ENCODE assay signal across 14 cellular contexts in the genomic region with DNA sequence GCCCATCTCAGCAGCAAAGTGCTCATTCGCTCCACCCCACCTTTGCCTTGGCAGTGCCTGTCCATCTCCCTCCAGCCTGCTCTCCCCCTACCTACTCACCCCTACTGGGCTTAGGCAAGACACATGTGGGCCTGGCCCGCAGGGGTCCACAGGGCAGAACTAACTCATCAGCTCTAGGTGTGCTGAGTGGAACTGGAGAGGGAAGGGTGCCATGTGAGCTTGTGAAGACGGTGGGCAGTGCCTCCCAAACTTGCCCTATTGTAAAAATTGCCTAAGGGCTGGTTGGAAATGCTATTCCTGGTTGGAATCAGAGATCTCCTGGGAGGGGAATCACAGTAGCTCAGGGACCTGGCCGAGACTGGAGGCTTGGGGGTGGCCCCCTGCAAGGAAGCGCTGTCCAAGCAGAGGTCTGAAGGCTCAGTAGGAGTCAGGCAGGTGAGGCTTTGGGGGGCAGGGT. TPM values are rescaled to one million over a fixed set of nuclear protein-coding genes. Genes with fewer than 3 reads are reported as not detected.
DNase-seq lines count a peak whose midpoint lies in the region; ATAC-seq and TF ChIP-seq lines count a peak whose summit lies in the region.
"Had no signal": no experiment of that assay in that cellular context is flagged by ENCODE, and none has a peak within 500 bp of the region (broad histone marks: within the 10 kb centered on the region; RNA-seq: fewer than 3 reads in every experiment).

No MANE protein-coding gene starts in this region.

- no peak overlapping the region for H2BK5ac ChIP-seq in H9 (ENCODE audit: insufficient read length, low read length)

- peaks cover 0 to 4% of the 10 kb centered on the region in 2 donors for H3K36me3 Mint-ChIP-seq in CD4-positive, alpha-beta memory T cell
- H3K36me3 Mint-ChIP-seq in progenitor cell of endocrine pancreas (ENCODE audit: insufficient read depth) (no peaks in the 10 kb centered on the region), H9 (ENCODE audit: insufficient read depth in 1 of 3, low read depth in 3 of 3) (no peaks in the 10 kb centered on the region; a peak in 2 of 7 replicates)

- no peaks in the 10 kb centered on the region for H3K9me2 ChIP-seq in OCI-LY1 (ENCODE audit: low read depth, low read length)

- H3K9me3 Mint-ChIP-seq in CD4-positive, alpha-beta memory T cell = peaks cover 0 to 14% (median 4%) of the 10 kb centered on the region in 8 donors
- H3K9me3 Mint-ChIP-seq in progenitor cell of endocrine pancreas (ENCODE audit: low read depth) (no peaks in the 10 kb centered on the region), H9 (peaks cover 3% of the 10 kb centered on the region in 2 experiments; a peak in 2 of 5 replicates)

- H3K18ac ChIP-seq in H9 (ENCODE audit: insufficient read length, low read depth, low read length) = no peak overlapping the region

- no peaks in the 10 kb centered on the region for H3K79me2 ChIP-seq in OCI-LY1 (ENCODE audit: insufficient read depth, low read length)
- H3K79me2 ChIP-seq in mammary epithelial cell (ENCODE audit: insufficient read depth, low read length) = no peaks in the 10 kb centered on the region
- no peaks in the 10 kb centered on the region for H3K79me2 ChIP-seq in H9 (ENCODE audit: insufficient read depth, low read length)

- H3K23ac ChIP-seq in H9 (ENCODE audit: insufficient read length, low read depth, low read length) = no peak overlapping the region

- H3K4me1 Mint-ChIP-seq in CD4-positive, alpha-beta memory T cell = peaks cover 52 to 75% (median 59%) of the 10 kb centered on the region in 4 donors
- peaks cover 2% of the 10 kb centered on the region for H3K4me1 Mint-ChIP-seq in progenitor cell of endocrine pancreas (ENCODE audit: low read depth)
- H3K4me1 Mint-ChIP-seq in H9 = peaks cover 10 to 22% of the 10 kb centered on the region in 2 experiments

- BruUV-seq in mammary epithelial cell (replicated peaks; lab: Mats Ljungman, UMichigan) = no TSS peak

- no peaks in the 10 kb centered on the region for H3K79me1 ChIP-seq in H9 (ENCODE audit: insufficient read depth, low read depth, low read length, poor library complexity, severe bottlenecking)

- H4K20me1 ChIP-seq in OCI-LY1 (ENCODE audit: insufficient read depth, low read length) (no peaks in the 10 kb centered on the region), mammary epithelial cell (ENCODE audit: insufficient read depth, low read length) (no peaks in the 10 kb centered on the region), H9 (ENCODE audit: control insufficient read depth, insufficient read depth, insufficient read length) (no peaks in the 10 kb centered on the region)

- H3F3A ChIP-seq in OCI-LY1 (ENCODE audit: insufficient read depth, low read length) = no peaks in the 10 kb centered on the region

- H3K27ac Mint-ChIP-seq in CD4-positive, alpha-beta memory T cell = peak overlapping the region; percentile 78 to 100 (median 84)
- H3K27ac Mint-ChIP-seq in progenitor cell of endocrine pancreas = peak overlapping the region; percentile 62
- no peak overlapping the region; a peak in 1 of 7 replicates for H3K27ac Mint-ChIP-seq in H9

- H2BK15ac ChIP-seq in H9 (ENCODE audit: low read depth, low read length) = no peak overlapping the region

- peak overlapping the region; percentile 54 for H3K9ac ChIP-seq in OCI-LY1 (ENCODE audit: low read length)
- H3K9ac ChIP-seq in mammary epithelial cell (ENCODE audit: insufficient read depth, low read length) = no peak overlapping the region
- H3K9ac ChIP-seq in H9 (ENCODE audit: extremely low read depth, insufficient read length, low read length) = no peak overlapping the region

- H3T11ph ChIP-seq in H9 (ENCODE audit: low read length) = no peak overlapping the region

- no peak overlapping the region for H2BK20ac ChIP-seq in H9 (ENCODE audit: low read depth, low read length, poor library complexity, severe bottlenecking)

- no peak overlapping the region for H3K4me3 ChIP-seq in CD4-positive, alpha-beta memory T cell (ENCODE audit: low read length in 2 of 2)
- H3K4me3 ChIP-seq in OCI-LY1 (ENCODE audit: low read depth, low read length, poor library complexity, severe bottlenecking) (no peak overlapping the region), mammary epithelial cell (replicated peaks in 1 of 3; ENCODE audit: insufficient read depth in 1 of 3, low read depth in 2 of 3, low read length in 3 of 3) (no peak overlapping the region)
- H3K4me3 ChIP-seq: psoas muscle had no signal

- no peak overlapping the region for H3K14ac ChIP-seq in H9 (ENCODE audit: insufficient read depth, low read length)

- H3K27me3 ChIP-seq in CD4-positive, alpha-beta memory T cell (ENCODE audit: insufficient read depth, low read length) = no peaks in the 10 kb centered on the region
- H3K27me3 ChIP-seq in OCI-LY1 (ENCODE audit: insufficient read depth, low read length) (no peaks in the 10 kb centered on the region), mammary epithelial cell (ENCODE audit: insufficient read depth, low read length) (no peaks in the 10 kb centered on the region), H9 (ENCODE audit: insufficient read depth, low read length) (no peaks in the 10 kb centered on the region; the same call in 1 of the 2 replicates)

- CTCF ChIA-PET in CD4-positive, alpha-beta memory T cell (lab: Charles Lee; ENCODE audit: partially characterized antibody) = interaction anchor here (1.0 to 19.9 kb wide), 10 partner anchors 11 to 231 kb away, joined by 3 to 512 read pairs (median 52); a partner anchor contains a TSS
- CTCF ChIA-PET in mammary epithelial cell (lab: Charles Lee; ENCODE audit: low non-redundant PET) = interaction anchor here (0.6 kb wide), 1 partner anchor 8 kb away, joined by 4 read pairs; no protein-coding TSS in a partner anchor

- no peak overlapping the region for H4K8ac ChIP-seq in H9 (replicated peaks; ENCODE audit: insufficient read length, low read depth, low read length)

- H3K27me3 Mint-ChIP-seq in CD4-positive, alpha-beta memory T cell = peaks cover 0 to 2% of the 10 kb centered on the region in 2 donors
- H3K27me3 Mint-ChIP-seq in progenitor cell of endocrine pancreas = peaks cover 8% of the 10 kb centered on the region
- H3K27me3 Mint-ChIP-seq in H9 (ENCODE audit: low read depth) = peaks cover 5% of the 10 kb centered on the region

- peaks cover 71% of the 10 kb centered on the region for H3K4me1 ChIP-seq in CD4-positive, alpha-beta memory T cell (ENCODE audit: insufficient read depth, low read length)
- peaks cover 65% of the 10 kb centered on the region for H3K4me1 ChIP-seq in OCI-LY1 (ENCODE audit: insufficient read depth, low read length, severe bottlenecking)
- peaks cover 33% of the 10 kb centered on the region for H3K4me1 ChIP-seq in mammary epithelial cell (ENCODE audit: insufficient read depth, low read length)
- no peaks in the 10 kb centered on the region for H3K4me1 ChIP-seq in H9 (ENCODE audit: insufficient read depth, low read length)

- H3K27ac ChIP-seq in CD4-positive, alpha-beta memory T cell (ENCODE audit: low read depth, low read length) = no peak overlapping the region
- peak overlapping the region; percentile 99 for H3K27ac ChIP-seq in OCI-LY1 (ENCODE audit: low read depth, low read length, poor library complexity, severe bottlenecking)
- H3K27ac ChIP-seq in mammary epithelial cell (ENCODE audit: insufficient read depth, low read depth, low read length) = peak overlapping the region; percentile 36
- no peak overlapping the region for H3K27ac ChIP-seq in H9 (ENCODE audit: insufficient read length, low read depth, low read length)
- H3K27ac ChIP-seq: psoas muscle had no signal

- TF ChIP-seq CTCF in OCI-LY1 (IDR thresholded peaks at IDR 0.05; ENCODE audit: low read length) (no peak), mammary epithelial cell (conservative IDR thresholded peaks at IDR 0.05 in 1 of 2, IDR thresholded peaks at IDR 0.05 in 1 of 2; ENCODE audit: extremely low read depth in 1 of 2, insufficient read depth in 1 of 2, low read depth in 1 of 2, low read length in 2 of 2) (no peak), progenitor cell of endocrine pancreas (IDR thresholded peaks at IDR 0.05; ENCODE audit: unreplicated experiment) (no peak), H9 (conservative IDR thresholded peaks at IDR 0.05) (no peak)

- no peak overlapping the region for H2BK12ac ChIP-seq in H9 (ENCODE audit: insufficient read length, low read depth, low read length)

- H4K91ac ChIP-seq in H9 (ENCODE audit: insufficient read length, low read depth, low read length) = no peak overlapping the region

- 72% methylated on average over 5 of the region's 5 CpGs for WGBS in mammary epithelial cell (ENCODE audit: low coverage, missing lambda C conversion rate)
- no CpG with 5 or more reads among the region's 5 CpGs for WGBS in H9 (ENCODE audit: extremely low coverage, insufficient read length, low lambda C conversion rate)

- no peak overlapping the region for H2BK120ac ChIP-seq in H9 (ENCODE audit: low read depth, low read length, poor library complexity, severe bottlenecking)

- no peak overlapping the region for H2AK5ac ChIP-seq in H9 (ENCODE audit: insufficient read length, low read length)

- POLR2A ChIA-PET in CD4-positive, alpha-beta memory T cell (lab: Charles Lee; ENCODE audit: partially characterized antibody) = interaction anchor here (1.2 to 24.9 kb wide), 7 partner anchors 11 to 112 kb away, joined by 3 to 1088 read pairs (median 75); a partner anchor contains a TSS

- H3K36me3 ChIP-seq in CD4-positive, alpha-beta memory T cell (ENCODE audit: insufficient read depth, low read length) = no peaks in the 10 kb centered on the region
- H3K36me3 ChIP-seq in OCI-LY1 (ENCODE audit: insufficient read depth, low read length) (no peaks in the 10 kb centered on the region; the same call in 1 of the 2 replicates), mammary epithelial cell (ENCODE audit: insufficient read depth, low read length) (no peaks in the 10 kb centered on the region)

- DNase-seq in CD4-positive, alpha-beta memory T cell = no peak
- DNase-seq in mammary epithelial cell (no peak), progenitor cell of endocrine pancreas (ENCODE audit: low spot score, unreplicated experiment) (no peak), H9 (no peak)
- DNase-seq: erythroblast, mesenchymal stem cell, MV-4-11, NCI-H2227 treated with DMSO at 0.1 percent for 48 hours, psoas muscle had no signal

- no peak overlapping the region for H3K4ac ChIP-seq in H9 (ENCODE audit: low read depth, low read length)

- intact Hi-C loops in CD4-positive, alpha-beta memory T cell (cut with micrococcal nuclease) = loop anchor here (5.0 to 10.0 kb wide), 2 partner anchors 228 to 326 kb away; no protein-coding TSS in a partner anchor
- intact Hi-C loops in mammary epithelial cell (cut with micrococcal nuclease) = no loop called here

- no peaks in the 10 kb centered on the region for H3K23me2 ChIP-seq in H9 (ENCODE audit: insufficient read length, low read depth, low read length, poor library complexity, severe bottlenecking)

- H4K5ac ChIP-seq in H9 (ENCODE audit: insufficient read length, low read depth, low read length) = no peak overlapping the region

- no peak overlapping the region for H2AFZ ChIP-seq in OCI-LY1 (ENCODE audit: low read length)
- H2AFZ ChIP-seq in mammary epithelial cell (ENCODE audit: low read depth, low read length) = no peak overlapping the region
- no peak overlapping the region for H2AFZ ChIP-seq in H9 (ENCODE audit: low read length)

- peak overlapping the region in 6 of 8 donors; percentile 8 to 75 (median 36) for H3K4me3 Mint-ChIP-seq in CD4-positive, alpha-beta memory T cell
- H3K4me3 Mint-ChIP-seq in progenitor cell of endocrine pancreas (ENCODE audit: low read depth) (no peak overlapping the region), H9 (no peak overlapping the region)

- in situ Hi-C loops in mammary epithelial cell (cut with MboI; ENCODE audit: low sequenced_read_pairs in 2 of 2) = loop anchor here (5.0 kb wide), 1 partner anchor 38 kb away; no protein-coding TSS in a partner anchor

- H3K4me2 ChIP-seq in OCI-LY1 (ENCODE audit: low read length) (peak overlapping the region; percentile 71; the same call in 1 of the 2 replicates), mammary epithelial cell (ENCODE audit: insufficient read depth, low read depth, low read length) (no peak overlapping the region), H9 (ENCODE audit: insufficient read depth, insufficient read length, low read length) (no peak overlapping the region)

- no peak overlapping the region for H3K56ac ChIP-seq in H9 (ENCODE audit: insufficient read length, low read depth, low read length)

- dilution Hi-C loops in mammary epithelial cell (cut with HindIII; ENCODE audit: low sequenced_read_pairs) = loop anchor here (5.0 kb wide), 3 partner anchors 52 to 353 kb away; a partner anchor contains a TSS

- ATAC-seq in GM18868 (IDR thresholded peaks at IDR 0.05; ENCODE audit: unreplicated experiment) (no peak), HG02678 (IDR thresholded peaks at IDR 0.05; ENCODE audit: unreplicated experiment) (no peak)
- ATAC-seq: psoas muscle had no signal

- H3K9me3 ChIP-seq in CD4-positive, alpha-beta memory T cell (ENCODE audit: control insufficient read depth in 1 of 2, low read length in 2 of 2) = peaks cover 0 to 1% of the 10 kb centered on the region in 2 donors
- H3K9me3 ChIP-seq in OCI-LY1 (ENCODE audit: low read length) (peaks cover 5% of the 10 kb centered on the region), mammary epithelial cell (replicated peaks; ENCODE audit: insufficient read depth, low read length) (peaks cover 6% of the 10 kb centered on the region), H9 (ENCODE audit: control insufficient read depth, low read depth, low read length) (no peaks in the 10 kb centered on the region)
- H3K9me3 ChIP-seq: psoas muscle had no signal

RNA-seq across cellular contexts. Expression of a gene that starts 29.1 kb away (rescaled TPM):
- 1 to 10 TPM in 1 of 2 experiments, under 1 TPM in 1; 0.25 to 1.8 TPM for total RNA-seq in CD4-positive, alpha-beta memory T cell
- polyA plus RNA-seq in CD4-positive, alpha-beta memory T cell = under 1 TPM; 0.18 to 0.33 TPM
- total RNA-seq in mammary epithelial cell = 100 to 1,000 TPM; 170 to 608 TPM
- 120 TPM for polyA plus RNA-seq in mammary epithelial cell
- 1,186 TPM for polyA minus RNA-seq in mammary epithelial cell
- not detected in 2 replicates for total RNA-seq in progenitor cell of endocrine pancreas
- 0.55 and 0.59 TPM in 2 replicates for total RNA-seq in H9 (2021)
- total RNA-seq: RPMI7951, subcutaneous adipose tissue had no signal

RNA-seq across cellular contexts. Expression of a gene that starts 34.7 kb away (rescaled TPM):
- 100 to 1,000 TPM; 268 to 269 TPM for total RNA-seq in CD4-positive, alpha-beta memory T cell
- 100 to 1,000 TPM; 436 to 502 TPM for polyA plus RNA-seq in CD4-positive, alpha-beta memory T cell
- total RNA-seq in mammary epithelial cell = under 1 TPM in 1 of 2 donors, not detected in 1; 0.17 TPM
- 0.20 TPM for polyA plus RNA-seq in mammary epithelial cell
- not detected for polyA minus RNA-seq in mammary epithelial cell
- not detected in 2 replicates for total RNA-seq in progenitor cell of endocrine pancreas
- total RNA-seq in H9 (2021) = 0.31 TPM in 1 of 2 replicates, not detected in the other
- total RNA-seq: RPMI7951 had no signal

Comparison
In these comparisons a context has a peak if more than half of its experiments do, and no peak if none do; other contexts are left out.
1. H3K27ac ChIP-seq: peak in OCI-LY1 (single experiment) and mammary epithelial cell (single experiment); none in CD4-positive, alpha-beta memory T cell (single experiment) and H9 (single experiment).
2. H3K27ac Mint-ChIP-seq: peak in CD4-positive, alpha-beta memory T cell (7 of 7) and progenitor cell of endocrine pancreas (single experiment); none in H9 (0 of 3).
3. H3K4me3 Mint-ChIP-seq: peak in CD4-positive, alpha-beta memory T cell (6 of 8); none in progenitor cell of endocrine pancreas (single experiment) and H9 (0 of 2).
4. RNA of a gene that starts 29.1 kb away (total RNA-seq): 170 to 608 TPM in mammary epithelial cell; 0.25 to 1.8 TPM in CD4-positive, alpha-beta memory T cell, 0.55 to 0.59 TPM in H9 and not detected in progenitor cell of endocrine pancreas; every median in the first group is over 10 times any median in the second.
5. RNA of a gene that starts 34.7 kb away (total RNA-seq): 268 to 269 TPM in CD4-positive, alpha-beta memory T cell; 0.31 TPM in H9, 0.17 TPM in mammary epithelial cell and not detected in progenitor cell of endocrine pancreas; every median in the first group is over 100 times any median in the second.